Comparison of ENCODE assay signal across 9 cellular contexts in the genomic region with DNA sequence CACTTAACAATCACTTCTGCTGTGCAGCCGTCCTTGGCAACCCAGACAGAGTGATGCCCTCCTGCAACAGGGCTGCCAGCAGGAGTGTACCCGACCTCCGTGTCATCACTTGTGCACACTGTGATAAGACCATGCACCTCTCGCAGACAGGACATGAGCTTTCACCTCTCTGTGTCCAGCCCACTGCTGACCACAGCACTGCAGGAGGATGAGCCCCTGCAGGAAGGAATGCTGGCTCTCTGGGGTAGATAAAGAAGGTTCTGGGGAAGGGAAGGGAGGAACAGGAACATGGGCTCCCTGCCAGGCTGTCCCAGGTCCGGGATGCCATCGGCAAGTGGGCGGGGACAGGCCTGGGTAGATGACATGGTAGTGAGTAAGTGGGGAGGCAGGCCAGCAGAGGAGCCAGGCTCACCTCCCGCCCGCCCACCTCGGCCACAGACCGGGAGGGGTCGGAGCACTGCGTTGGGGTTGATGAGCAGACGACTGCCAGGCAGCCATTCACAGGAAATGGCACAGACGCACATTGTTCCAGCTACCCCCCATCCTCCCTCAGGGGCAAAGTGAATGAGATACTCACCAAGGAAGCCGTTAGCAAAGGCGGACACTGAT. TPM values are rescaled to one million over a fixed set of nuclear protein-coding genes. Genes with fewer than 3 reads are reported as not detected.
A peak's percentile ranks its signal among the peaks of the same experiment; 100 is the strongest.
DNase-seq lines count a peak whose midpoint lies in the region; TF ChIP-seq lines count a peak whose summit lies in the region.
"Had no signal": no experiment of that assay in that cellular context is flagged by ENCODE, and none has a peak within 500 bp of the region (broad histone marks: within the 10 kb centered on the region; RNA-seq: fewer than 3 reads in every experiment).

No MANE protein-coding gene starts in this region.

- TF ChIP-seq CTCF in HFFc6 (IDR thresholded peaks at IDR 0.05): peak; percentile 73
- TF ChIP-seq CTCF in fibroblast of mammary gland (conservative IDR thresholded peaks at IDR 0.05; ENCODE audit: control insufficient read depth, insufficient read depth, low read depth, low read length): peak; percentile 53
- TF ChIP-seq CTCF in CD14-positive monocyte (IDR thresholded peaks at IDR 0.05): no peak

- H3K4me1 Mint-ChIP-seq in HFFc6 (ENCODE audit: low read depth) (peaks cover 90% of the 10 kb centered on the region), CD14-positive monocyte (peaks cover 16% of the 10 kb centered on the region)

- no peaks in the 10 kb centered on the region for H3K27me3 Mint-ChIP-seq in HFFc6 (ENCODE audit: insufficient read depth)
- H3K27me3 Mint-ChIP-seq in CD14-positive monocyte (ENCODE audit: low read depth in 3 of 3): peaks cover 0 to 22% (median 7%) of the 10 kb centered on the region in 3 donors

- H3K9me3 Mint-ChIP-seq in HFFc6 (no peaks in the 10 kb centered on the region), CD14-positive monocyte (no peaks in the 10 kb centered on the region)

- H3K4me3 Mint-ChIP-seq in HFFc6 (peak overlapping the region; percentile 81), CD14-positive monocyte (no peak overlapping the region)

- H3K27ac Mint-ChIP-seq in HFFc6: peak overlapping the region; percentile 100
- H3K27ac Mint-ChIP-seq in CD14-positive monocyte: no peak overlapping the region

- DNase-seq in HFFc6: peak; percentile 98
- peak; percentile 80 to 84 for DNase-seq in activated CD8-positive, alpha-beta memory T cell treated with anti-CD3 and anti-CD28 coated beads for 4 hours (ENCODE audit: low read depth in 2 of 2)
- peak; percentile 97 for DNase-seq in fibroblast of mammary gland (ENCODE audit: low read depth)
- peak; percentile 89 for DNase-seq in stimulated activated CD4-positive, alpha-beta T cell treated with anti-CD3 and anti-CD28 coated beads, Interleukin-4, amount 100 ng/mL, for 24 hours
- DNase-seq in NOMO-1 treated with dmso at 0.1 percent for 144 hours (lab: John Stamatoyannopoulos, UW; ENCODE audit: unreplicated experiment): no peak
- no peak for DNase-seq in CD14-positive monocyte (ENCODE audit: low spot score)
- DNase-seq in RPMI8226: no peak
- no peak for DNase-seq in iPS-NIHi7 (ENCODE audit: extremely low spot score)

- H3K36me3 Mint-ChIP-seq in HFFc6 (ENCODE audit: low read depth): peaks cover 5% of the 10 kb centered on the region
- H3K36me3 Mint-ChIP-seq in CD14-positive monocyte: no peaks in the 10 kb centered on the region

- H3K4me3 ChIP-seq in fibroblast of mammary gland (ENCODE audit: control insufficient read depth, low read depth, low read length): no peak overlapping the region

- intact Hi-C loops in CD14-positive monocyte (cut with micrococcal nuclease): no loop called here

RNA-seq across cellular contexts. Expression of a gene that starts 18.6 kb away (rescaled TPM):
- total RNA-seq in HFFc6 (2021; fragmentation: NEBNext Ultra II Directional; extraction: Animal tissue kit (Norgen Biotek cat#: 25700)): 100 to 1,000 TPM; 409 to 759 (median 458) TPM
- not detected for polyA plus RNA-seq in CD14-positive monocyte

RNA-seq across cellular contexts. Expression of a gene that starts 54.5 kb away (rescaled TPM):
- 10 to 100 TPM; 32.0 to 44.1 (median 41.0) TPM for total RNA-seq in HFFc6 (2021; fragmentation: NEBNext Ultra II Directional; extraction: Animal tissue kit (Norgen Biotek cat#: 25700))
- polyA plus RNA-seq in CD14-positive monocyte: not detected
- total RNA-seq: skeletal muscle tissue had no signal

Comparison
In these comparisons a context has a peak if more than half of its experiments do, and no peak if none do; other contexts are left out.
1. DNase-seq: peak in HFFc6 (single experiment), activated CD8-positive, alpha-beta memory T cell treated with anti-CD3 and anti-CD28 coated beads for 4 hours (2 of 2), fibroblast of mammary gland (single experiment) and stimulated activated CD4-positive, alpha-beta T cell treated with anti-CD3 and anti-CD28 coated beads, Interleukin-4, amount 100 ng/mL, for 24 hours (single experiment); none in NOMO-1 treated with dmso at 0.1 percent for 144 hours (single experiment), CD14-positive monocyte (single experiment), RPMI8226 (single experiment) and iPS-NIHi7 (single experiment).